In genomic region chr2:164061129-164061746, GRCh38 we compare ENCODE assay signal across 8 cellular contexts.
DNase-seq lines count a peak whose midpoint lies in the region; ATAC-seq, FAIRE-seq and TF ChIP-seq lines count a peak whose summit lies in the region.

No MANE protein-coding gene starts in this region.

- H3K36me3 ChIP-seq in GM23338 (ENCODE audit: insufficient read depth), result no peaks in the 10 kb centered on the region
- no peaks in the 10 kb centered on the region for H3K36me3 ChIP-seq in MG63
- no peaks in the 10 kb centered on the region for H3K36me3 ChIP-seq in GM12878 (ENCODE audit: control insufficient read depth in 2 of 2, insufficient read depth in 2 of 2, low read length in 1 of 2)
- no peaks in the 10 kb centered on the region for H3K36me3 ChIP-seq in keratinocyte (ENCODE audit: control insufficient read depth in 2 of 2, extremely low read depth in 1 of 2, insufficient read depth in 2 of 2, low read length in 2 of 2)

- H3K27ac ChIP-seq in GM23338 (ENCODE audit: low read depth), result no peak overlapping the region
- H3K27ac ChIP-seq in GM12878 (ENCODE audit: control insufficient read depth, insufficient read depth), result no peak overlapping the region
- no peak overlapping the region for H3K27ac ChIP-seq in keratinocyte (ENCODE audit: control insufficient read depth, insufficient read depth, low read length)

- H3K4me1 Mint-ChIP-seq in GM23338, result no peaks in the 10 kb centered on the region

- BruUV-seq in GM12878 (replicated peaks; lab: Mats Ljungman, UMichigan), result no TSS peak

- H3K9me3 Mint-ChIP-seq in GM23338, result no peaks in the 10 kb centered on the region

- ATAC-seq in GM23338 (peak; percentile 84), GM12878 (peak; percentile 84), HG03039 (IDR thresholded peaks at IDR 0.05; ENCODE audit: unreplicated experiment) (no peak)

- no peak overlapping the region for H3K27ac Mint-ChIP-seq in GM23338

- H3K9ac ChIP-seq in GM12878 (ENCODE audit: control insufficient read depth, insufficient read depth, low read length) (no peak overlapping the region), keratinocyte (ENCODE audit: control insufficient read depth, extremely low read depth, insufficient read depth, low read length) (no peak overlapping the region)

- POLR2A ChIA-PET in GM12878 (lab: Charles Lee), result no interaction called here

- H3K27me3 ChIP-seq in GM23338 (ENCODE audit: insufficient read depth) (no peaks in the 10 kb centered on the region), MG63 (no peaks in the 10 kb centered on the region), GM12878 (replicated peaks in 1 of 2; ENCODE audit: control insufficient read depth in 2 of 2, insufficient read depth in 2 of 2, low read length in 1 of 2) (peaks cover 0 to 2% of the 10 kb centered on the region in 2 experiments; a peak in 1 of 4 replicates), keratinocyte (ENCODE audit: control insufficient read depth, extremely low read depth, insufficient read depth, low read length) (peaks cover 5% of the 10 kb centered on the region)

- in situ Hi-C loops in GM12878 (cut with MboI), result no loop called here

- no peak for TF ChIP-seq POLR2A in GM12878 (IDR thresholded peaks at IDR 0.05; ENCODE audit: low read depth, low read length)

- SMC1A ChIA-PET in GM12878 (lab: Charles Lee; ENCODE audit: uncharacterized antibody, unreplicated experiment), result interaction anchor here (0.6 to 2.8 kb wide), 21 partner anchors 9 to 892 kb away, joined by 3 to 21 read pairs (median 4); no protein-coding TSS in a partner anchor

- H3K9me1 ChIP-seq in keratinocyte (ENCODE audit: control insufficient read depth, extremely low read depth, insufficient read depth, low read length), result no peaks in the 10 kb centered on the region

- RAD21 ChIA-PET in GM12878 (lab: Charles Lee; ENCODE audit: unreplicated experiment), result interaction anchor here (0.5 to 1.3 kb wide), 13 partner anchors 9 to 1873 kb away, joined by 3 to 13 read pairs (median 3); no protein-coding TSS in a partner anchor

- H2AFZ ChIP-seq in GM23338, result peak overlapping the region; percentile 0; the same call in 1 of the 2 replicates
- H2AFZ ChIP-seq in GM12878 (ENCODE audit: control insufficient read depth, low read depth, low read length), result no peak overlapping the region
- H2AFZ ChIP-seq in keratinocyte (ENCODE audit: control insufficient read depth, low read length), result no peak overlapping the region

- CTCF ChIA-PET in GM12878 (lab: Yijun Ruan, JAX), result interaction anchor here (0.7 to 3.2 kb wide), 27 partner anchors 9 to 890 kb away, joined by 3 to 32 read pairs (median 4); no protein-coding TSS in a partner anchor

- H3K4me3 ChIP-seq in GM12864 (ENCODE audit: low read depth, low read length) (no peak overlapping the region), GM23338 (no peak overlapping the region), MG63 (no peak overlapping the region), GM12878 (no peak overlapping the region), keratinocyte (ENCODE audit: control insufficient read depth in 2 of 3, extremely low read depth in 1 of 3, insufficient read depth in 2 of 3, low read depth in 1 of 3, low read length in 3 of 3) (no peak overlapping the region)

- H3K9me3 ChIP-seq in MG63 (no peaks in the 10 kb centered on the region), GM12878 (replicated peaks; ENCODE audit: control insufficient read depth, insufficient read depth, low read length) (no peaks in the 10 kb centered on the region), keratinocyte (ENCODE audit: control insufficient read depth, low read depth, low read length) (no peaks in the 10 kb centered on the region)

- no peak for TF ChIP-seq EP300 in GM12878 (IDR thresholded peaks at IDR 0.05; ENCODE audit: borderline replicate concordance in 1 of 2, control insufficient read depth in 1 of 2, low read depth in 2 of 2, low read length in 2 of 2)

- WGBS in GM12878 (ENCODE audit: insufficient coverage, insufficient replicate concordance, low lambda C conversion rate, missing lambda C conversion rate), result 0% methylated on average over 2 of the region's 2 CpGs

- intact Hi-C loops in GM12878 (cut with micrococcal nuclease; ENCODE audit: unreplicated experiment), result loop anchor here (1.0 to 10.0 kb wide), 4 partner anchors 182 to 869 kb away; no protein-coding TSS in a partner anchor

- FAIRE-seq in GM12878 (lab: Jason Lieb, UNC) (peak; percentile 81), keratinocyte (lab: Jason Lieb, UNC) (no peak)

- no peaks in the 10 kb centered on the region for H3K36me3 Mint-ChIP-seq in GM23338 (ENCODE audit: low read depth)

- no peak overlapping the region for H3K4me2 ChIP-seq in GM23338
- H3K4me2 ChIP-seq in GM12878 (ENCODE audit: control insufficient read depth, insufficient read depth), result no peak overlapping the region
- no peak overlapping the region for H3K4me2 ChIP-seq in keratinocyte (ENCODE audit: control insufficient read depth, extremely low read depth, insufficient read depth, low read depth, low read length)

- TF ChIP-seq CTCF in GM12864 (IDR thresholded peaks at IDR 0.05; ENCODE audit: low read depth, low read length, missing control alignments), result peak; percentile 65
- TF ChIP-seq CTCF in GM23338 (conservative IDR thresholded peaks at IDR 0.05; ENCODE audit: low read depth in 2 of 2), result peak; percentile 88 to 93
- TF ChIP-seq CTCF in GM12878 (IDR thresholded peaks at IDR 0.05 in 2 of 3, conservative IDR thresholded peaks at IDR 0.05 in 1 of 3; ENCODE audit: control insufficient read depth in 2 of 3, extremely low read depth in 1 of 3, insufficient read depth in 1 of 3, low read depth in 3 of 3, low read length in 3 of 3), result peak; percentile 62 to 78 (median 69); a peak in 5 of 6 replicates
- peak; percentile 67 to 79 (median 73) for TF ChIP-seq CTCF in keratinocyte (optimal IDR thresholded peaks at IDR 0.05 in 1 of 3, IDR thresholded peaks at IDR 0.05 in 1 of 3, conservative IDR thresholded peaks at IDR 0.05 in 1 of 3; ENCODE audit: extremely low read depth in 1 of 3, insufficient read depth in 2 of 3, low read length in 3 of 3)

- H3K27me3 Mint-ChIP-seq in GM23338 (ENCODE audit: insufficient read depth, low read depth, poor library complexity), result peaks cover 3% of the 10 kb centered on the region

- dilution Hi-C loops in keratinocyte (cut with MboI; ENCODE audit: extremely low pct_ligation_motif_present, low sequenced_read_pairs), result no loop called here

- DNase-seq in GM12864 (ENCODE audit: low read depth) (peak; percentile 5), GM23338 (ENCODE audit: low spot score) (peak; percentile 88), MG63 (peak; percentile 5), GM12878 (ENCODE audit: low read depth, low spot score) (peak; percentile 13), keratinocyte (ENCODE audit: low read depth, low spot score) (peak; percentile 2)
- no peak for DNase-seq in stimulated activated naive CD4-positive, alpha-beta T cell (lab: John Stamatoyannopoulos, UW)
- no peak for DNase-seq in activated CD4-positive, CD25-positive, alpha-beta regulatory T cell treated with anti-CD3 and anti-CD28 coated beads, Interleukin-2, amount 50 U/mL, for 72 hours

- no peak overlapping the region for H3K4me3 Mint-ChIP-seq in GM23338

- no peaks in the 10 kb centered on the region for H3K4me1 ChIP-seq in GM23338 (ENCODE audit: insufficient read depth)
- no peaks in the 10 kb centered on the region for H3K4me1 ChIP-seq in GM12878 (ENCODE audit: control insufficient read depth, insufficient read depth, low read length)
- no peaks in the 10 kb centered on the region for H3K4me1 ChIP-seq in keratinocyte (ENCODE audit: control insufficient read depth, extremely low read depth, insufficient read depth, low read length)

- H3K79me2 ChIP-seq in GM23338 (replicated peaks; ENCODE audit: insufficient read depth) (no peaks in the 10 kb centered on the region), GM12878 (ENCODE audit: control insufficient read depth, insufficient read depth, low read length) (no peaks in the 10 kb centered on the region), keratinocyte (ENCODE audit: control insufficient read depth, insufficient read depth, low read length) (no peaks in the 10 kb centered on the region)

- no peaks in the 10 kb centered on the region for H3K9me2 ChIP-seq in GM23338 (ENCODE audit: insufficient read depth)

- no peaks in the 10 kb centered on the region for H3F3A ChIP-seq in GM23338 (replicated peaks; ENCODE audit: low read depth)

- H4K20me1 ChIP-seq in GM23338 (replicated peaks; ENCODE audit: insufficient read depth), result no peaks in the 10 kb centered on the region
- H4K20me1 ChIP-seq in GM12878 (ENCODE audit: control insufficient read depth, insufficient read depth), result no peaks in the 10 kb centered on the region
- no peaks in the 10 kb centered on the region for H4K20me1 ChIP-seq in keratinocyte (ENCODE audit: control insufficient read depth, extremely low read depth, insufficient read depth, low read length)

- TF ChIP-seq RAD21 in GM12878 (IDR thresholded peaks at IDR 0.05; ENCODE audit: insufficient read depth, low read depth, low read length), result peak; percentile 85

TF ChIP-seq in GM23338, 12 proteins besides CTCF, POLR2A, EP300 and RAD21 (continues in another document):
- TF ChIP-seq CREB1 (CRISPR knock-in tag; IDR thresholded peaks at IDR 0.05; ENCODE audit: low read depth), result no peak

TF ChIP-seq in GM12878, 131 proteins besides CTCF, POLR2A, EP300 and RAD21 (continues in another document):
- TF ChIP-seq, protein P1, sequence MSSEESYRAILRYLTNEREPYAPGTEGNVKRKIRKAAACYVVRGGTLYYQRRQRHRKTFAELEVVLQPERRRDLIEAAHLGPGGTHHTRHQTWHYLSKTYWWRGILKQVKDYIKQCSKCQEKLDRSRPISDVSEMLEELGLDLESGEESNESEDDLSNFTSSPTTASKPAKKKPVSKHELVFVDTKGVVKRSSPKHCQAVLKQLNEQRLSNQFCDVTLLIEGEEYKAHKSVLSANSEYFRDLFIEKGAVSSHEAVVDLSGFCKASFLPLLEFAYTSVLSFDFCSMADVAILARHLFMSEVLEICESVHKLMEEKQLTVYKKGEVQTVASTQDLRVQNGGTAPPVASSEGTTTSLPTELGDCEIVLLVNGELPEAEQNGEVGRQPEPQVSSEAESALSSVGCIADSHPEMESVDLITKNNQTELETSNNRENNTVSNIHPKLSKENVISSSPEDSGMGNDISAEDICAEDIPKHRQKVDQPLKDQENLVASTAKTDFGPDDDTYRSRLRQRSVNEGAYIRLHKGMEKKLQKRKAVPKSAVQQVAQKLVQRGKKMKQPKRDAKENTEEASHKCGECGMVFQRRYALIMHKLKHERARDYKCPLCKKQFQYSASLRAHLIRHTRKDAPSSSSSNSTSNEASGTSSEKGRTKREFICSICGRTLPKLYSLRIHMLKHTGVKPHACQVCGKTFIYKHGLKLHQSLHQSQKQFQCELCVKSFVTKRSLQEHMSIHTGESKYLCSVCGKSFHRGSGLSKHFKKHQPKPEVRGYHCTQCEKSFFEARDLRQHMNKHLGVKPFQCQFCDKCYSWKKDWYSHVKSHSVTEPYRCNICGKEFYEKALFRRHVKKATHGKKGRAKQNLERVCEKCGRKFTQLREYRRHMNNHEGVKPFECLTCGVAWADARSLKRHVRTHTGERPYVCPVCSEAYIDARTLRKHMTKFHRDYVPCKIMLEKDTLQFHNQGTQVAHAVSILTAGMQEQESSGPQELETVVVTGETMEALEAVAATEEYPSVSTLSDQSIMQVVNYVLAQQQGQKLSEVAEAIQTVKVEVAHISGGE (CRISPR knock-in tag; IDR thresholded peaks at IDR 0.05), result no peak
- no peak for TF ChIP-seq BCL11A (IDR thresholded peaks at IDR 0.05; ENCODE audit: low read depth, low read length)
- no peak for TF ChIP-seq NFXL1 (IDR thresholded peaks at IDR 0.05; ENCODE audit: borderline replicate concordance)

Comparison
In these comparisons a context has a peak if more than half of its experiments do, and no peak if none do; other contexts are left out.
1. DNase-seq: peak in GM12864 (single experiment), GM23338 (single experiment), MG63 (single experiment), GM12878 (single experiment) and keratinocyte (single experiment); none in stimulated activated naive CD4-positive, alpha-beta T cell (0 of 6) and activated CD4-positive, CD25-positive, alpha-beta regulatory T cell treated with anti-CD3 and anti-CD28 coated beads, Interleukin-2, amount 50 U/mL, for 72 hours (single experiment).
2. Peak in every context shown above with its lines, with median percentiles within 50 percentile points of each other: CTCF ChIP-seq.